ENCODE assay signal across 18 cellular contexts in the genomic region with DNA sequence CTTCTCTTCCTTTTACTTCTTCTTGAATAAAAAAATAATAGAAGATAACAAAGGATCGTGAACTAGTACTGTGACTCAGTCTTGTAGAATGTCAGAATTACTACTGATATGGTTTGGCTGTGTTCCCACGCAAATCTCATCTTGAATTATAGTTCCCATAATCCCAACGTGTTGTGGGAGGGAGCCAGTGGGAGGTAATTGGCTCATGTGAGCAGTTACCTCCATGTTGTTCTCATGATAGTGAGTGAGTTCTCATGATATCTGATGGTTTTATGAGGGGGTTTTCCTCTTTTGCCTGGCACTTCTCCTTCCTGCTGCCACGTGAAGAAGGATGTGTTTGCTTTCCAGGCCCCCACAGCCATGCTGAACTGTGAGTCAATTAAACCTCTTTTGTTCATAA.
DNase-seq lines count a peak whose midpoint lies in the region; ATAC-seq and TF ChIP-seq lines count a peak whose summit lies in the region.
"Had no signal": no experiment of that assay in that cellular context is flagged by ENCODE, and none has a peak within 500 bp of the region (broad histone marks: within the 10 kb centered on the region; RNA-seq: fewer than 3 reads in every experiment).

No MANE protein-coding gene starts in this region.

- TF ChIP-seq CTCF in fibroblast of the aortic adventitia (IDR thresholded peaks at IDR 0.05; ENCODE audit: insufficient read depth, low read length) = no peak
- TF ChIP-seq CTCF in omental fat pad (IDR thresholded peaks at IDR 0.05) = no peak

- no peak overlapping the region for H3K4me3 ChIP-seq in fibroblast of the aortic adventitia (ENCODE audit: low read depth, low read length)
- H3K4me3 ChIP-seq: HAP-1, right lobe of liver, upper lobe of left lung had no signal

- ATAC-seq in omental fat pad (ENCODE audit: low FRiP score) = peak; percentile 37
- no peak for ATAC-seq in HG02885 (IDR thresholded peaks at IDR 0.05; ENCODE audit: poor library complexity, unreplicated experiment)
- no peak for ATAC-seq in GM18867 (IDR thresholded peaks at IDR 0.05; ENCODE audit: unreplicated experiment)
- ATAC-seq: activated CD8-positive, alpha-beta T cell treated with anti-CD3 and anti-CD28 coated beads for 36 hours; right lobe of liver had no signal

- DNase-seq in ELR (ENCODE audit: low read depth) = peak; percentile 7
- DNase-seq in amniotic epithelial cell (ENCODE audit: low read depth) = peak; percentile 92
- DNase-seq in fibroblast of the aortic adventitia (ENCODE audit: low read depth) = peak; percentile 7
- DNase-seq in omental fat pad (ENCODE audit: low spot score) = no peak
- no peak for DNase-seq in activated CD8-positive, alpha-beta memory T cell treated with anti-CD3 and anti-CD28 coated beads, Interleukin-2, amount 50 U/mL, for 48 hours
- no peak for DNase-seq in stimulated activated CD4-positive, alpha-beta T cell treated with anti-CD3 and anti-CD28 coated beads, Interleukin-4, amount 100 ng/mL, for 1 hour
- DNase-seq: activated B cell treated with CpG ODN at 0.5 μM for 24 hours; activated CD8-positive, alpha-beta T cell treated with anti-CD3 and anti-CD28 coated beads for 36 hours; amygdala; erythroblast; NCI-H1436 treated with DMSO at 0.1 percent for 48 hours; NCI-H524 treated with DMSO at 0.1 percent for 48 hours; right lobe of liver; T-helper 9 cell; upper lobe of left lung had no signal

Comparison
In these comparisons a context has a peak if more than half of its experiments do, and no peak if none do; other contexts are left out.
1. DNase-seq: peak in ELR (single experiment), amniotic epithelial cell (single experiment) and fibroblast of the aortic adventitia (single experiment); none in omental fat pad (single experiment), activated CD8-positive, alpha-beta memory T cell treated with anti-CD3 and anti-CD28 coated beads, Interleukin-2, amount 50 U/mL, for 48 hours (single experiment) and stimulated activated CD4-positive, alpha-beta T cell treated with anti-CD3 and anti-CD28 coated beads, Interleukin-4, amount 100 ng/mL, for 1 hour (single experiment).